In the genomic region with DNA sequence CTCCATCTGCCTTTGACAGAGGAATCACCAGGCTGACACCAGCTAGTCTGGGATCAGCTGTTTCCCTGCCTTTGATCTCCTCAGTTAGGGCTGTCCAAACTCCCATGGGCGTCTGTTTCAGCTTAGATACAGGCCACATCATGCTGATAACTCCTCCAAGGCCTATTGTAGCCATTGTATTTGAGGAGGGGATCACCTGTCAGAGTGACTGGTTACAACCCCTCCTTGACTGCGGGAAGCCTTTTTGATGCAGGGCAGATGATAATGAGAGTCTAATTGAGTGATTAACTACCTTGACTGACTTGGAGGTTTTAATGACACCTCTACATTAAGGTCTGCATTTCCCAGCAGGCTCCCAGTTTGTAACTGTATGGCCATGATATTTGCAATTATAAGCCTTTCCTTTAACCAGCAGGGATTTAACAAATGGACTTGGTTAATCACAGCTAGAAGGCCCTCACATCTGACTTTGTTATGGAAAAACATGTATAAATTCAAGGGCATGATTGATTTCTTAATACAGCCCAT, we compare ENCODE assay signal across 1 cellular context.
A peak's percentile ranks its signal among the peaks of the same experiment; 100 is the strongest.
TF ChIP-seq lines count a peak whose summit lies in the region.

No MANE protein-coding gene starts in this region.

TF ChIP-seq in H1, 55 proteins besides CTCF, POLR2A, EP300 and RAD21 (continued from another document):
- TF ChIP-seq E2F6 (IDR thresholded peaks at IDR 0.05), result no peak
- peak; percentile 69; the same call in 1 of the 2 replicates for TF ChIP-seq TEAD4 (IDR thresholded peaks at IDR 0.05; ENCODE audit: low read depth, low read length)
- no peak for TF ChIP-seq TAF7 (optimal IDR thresholded peaks at IDR 0.05; ENCODE audit: borderline replicate concordance, low read depth, low read length)
- TF ChIP-seq EZH2 (IDR thresholded peaks at IDR 0.05; ENCODE audit: low read depth, low read length, severe bottlenecking), result no peak
- TF ChIP-seq, protein P1, sequence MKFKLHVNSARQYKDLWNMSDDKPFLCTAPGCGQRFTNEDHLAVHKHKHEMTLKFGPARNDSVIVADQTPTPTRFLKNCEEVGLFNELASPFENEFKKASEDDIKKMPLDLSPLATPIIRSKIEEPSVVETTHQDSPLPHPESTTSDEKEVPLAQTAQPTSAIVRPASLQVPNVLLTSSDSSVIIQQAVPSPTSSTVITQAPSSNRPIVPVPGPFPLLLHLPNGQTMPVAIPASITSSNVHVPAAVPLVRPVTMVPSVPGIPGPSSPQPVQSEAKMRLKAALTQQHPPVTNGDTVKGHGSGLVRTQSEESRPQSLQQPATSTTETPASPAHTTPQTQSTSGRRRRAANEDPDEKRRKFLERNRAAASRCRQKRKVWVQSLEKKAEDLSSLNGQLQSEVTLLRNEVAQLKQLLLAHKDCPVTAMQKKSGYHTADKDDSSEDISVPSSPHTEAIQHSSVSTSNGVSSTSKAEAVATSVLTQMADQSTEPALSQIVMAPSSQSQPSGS (IDR thresholded peaks at IDR 0.05; ENCODE audit: low read length), result peak; percentile 97
- no peak for TF ChIP-seq ATF3 (IDR thresholded peaks at IDR 0.05; ENCODE audit: insufficient read depth, low read depth, low read length)
- TF ChIP-seq ASH2L (IDR thresholded peaks at IDR 0.05; ENCODE audit: low read length), result no peak
- no peak for TF ChIP-seq FOSL1 (IDR thresholded peaks at IDR 0.05; ENCODE audit: insufficient read depth, low read depth, low read length)
- TF ChIP-seq USF2 (IDR thresholded peaks at IDR 0.05; ENCODE audit: low read length), result 0 out of 2 replicates have a peak, but pooled peaks have one; percentile 4
- TF ChIP-seq SAP30 (IDR thresholded peaks at IDR 0.05; ENCODE audit: insufficient read depth, insufficient replicate concordance, low read length), result peak; percentile 91
- TF ChIP-seq CBX5 (IDR thresholded peaks at IDR 0.05; ENCODE audit: low read depth, low read length), result no peak
- no peak; the same call in 1 of the 2 replicates for TF ChIP-seq BRCA1 (IDR thresholded peaks at IDR 0.05; ENCODE audit: low read depth, low read length)
- 0 out of 2 replicates have a peak, but pooled peaks have one; percentile 79 for TF ChIP-seq RXRA (IDR thresholded peaks at IDR 0.05; ENCODE audit: insufficient read depth, low read depth, low read length)
- TF ChIP-seq RNF2 (IDR thresholded peaks at IDR 0.05; ENCODE audit: borderline replicate concordance, low read depth, low read length, missing control alignments, poor library complexity, severe bottlenecking), result no peak
- peak; percentile 85 to 98 for TF ChIP-seq BCL11A (IDR thresholded peaks at IDR 0.05; ENCODE audit: low read depth in 2 of 2, low read length in 2 of 2)
- TF ChIP-seq, protein P2, sequence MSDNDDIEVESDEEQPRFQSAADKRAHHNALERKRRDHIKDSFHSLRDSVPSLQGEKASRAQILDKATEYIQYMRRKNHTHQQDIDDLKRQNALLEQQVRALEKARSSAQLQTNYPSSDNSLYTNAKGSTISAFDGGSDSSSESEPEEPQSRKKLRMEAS (IDR thresholded peaks at IDR 0.05), result peak; percentile 45; the same call in 1 of the 2 replicates
- TF ChIP-seq CBX8 (IDR thresholded peaks at IDR 0.05; ENCODE audit: borderline replicate concordance, low read depth, low read length), result no peak
- TF ChIP-seq CREB1 (IDR thresholded peaks at IDR 0.05), result 0 out of 2 replicates have a peak, but pooled peaks have one; percentile 33
- TF ChIP-seq GABPA (IDR thresholded peaks at IDR 0.05; ENCODE audit: borderline replicate concordance, insufficient read depth, low read length), result no peak
- peak; percentile 93 for TF ChIP-seq CHD7 (IDR thresholded peaks at IDR 0.05; ENCODE audit: insufficient replicate concordance, low read length)
- peak; percentile 99 to 100 for TF ChIP-seq SIN3A (conservative IDR thresholded peaks at IDR 0.05 in 1 of 2, IDR thresholded peaks at IDR 0.05 in 1 of 2; ENCODE audit: low read depth in 1 of 2, low read length in 2 of 2)
- TF ChIP-seq EGR1 (IDR thresholded peaks at IDR 0.05; ENCODE audit: borderline replicate concordance, low read depth, low read length), result peak; percentile 74
- TF ChIP-seq KDM4A (IDR thresholded peaks at IDR 0.05; ENCODE audit: low read depth, low read length, severe bottlenecking), result no peak
- TF ChIP-seq SP4 (IDR thresholded peaks at IDR 0.05; ENCODE audit: low read length), result peak; percentile 66; the same call in 1 of the 2 replicates
- no peak for TF ChIP-seq TAF1 (IDR thresholded peaks at IDR 0.05; ENCODE audit: low read depth, low read length)
- TF ChIP-seq JUN (IDR thresholded peaks at IDR 0.05; ENCODE audit: low read depth, low read length), result 0 out of 2 replicates have a peak, but pooled peaks have one; percentile 14
- no peak for TF ChIP-seq RFX5 (IDR thresholded peaks at IDR 0.05; ENCODE audit: borderline replicate concordance, low read depth, low read length)
- no peak for TF ChIP-seq PHF8 (conservative IDR thresholded peaks at IDR 0.05; ENCODE audit: low read depth, low read length)
- peak; percentile 68; the same call in 1 of the 2 replicates for TF ChIP-seq KDM1A (IDR thresholded peaks at IDR 0.05; ENCODE audit: borderline replicate concordance, low read length)
- TF ChIP-seq YY1 (IDR thresholded peaks at IDR 0.05; ENCODE audit: low read depth, low read length), result peak; percentile 68; the same call in 1 of the 2 replicates
- peak; percentile 52; the same call in 1 of the 2 replicates for TF ChIP-seq MAFK (IDR thresholded peaks at IDR 0.05; ENCODE audit: low read depth, low read length)
- no peak for TF ChIP-seq TBP (IDR thresholded peaks at IDR 0.05; ENCODE audit: low read depth, low read length)
- 0 out of 2 replicates have a peak, but pooled peaks have one; percentile 2 for TF ChIP-seq SIX5 (IDR thresholded peaks at IDR 0.05; ENCODE audit: low read depth, low read length)
- TF ChIP-seq CTBP2 (IDR thresholded peaks at IDR 0.05; ENCODE audit: borderline replicate concordance, insufficient read depth, insufficient read length, low read length), result peak; percentile 99
- no peak for TF ChIP-seq RBBP5 (IDR thresholded peaks at IDR 0.05; ENCODE audit: borderline replicate concordance, low read depth, low read length)
- TF ChIP-seq CHD1 (IDR thresholded peaks at IDR 0.05; ENCODE audit: low read depth, low read length), result no peak
- TF ChIP-seq CEBPB (IDR thresholded peaks at IDR 0.05; ENCODE audit: low read depth, low read length), result 0 out of 2 replicates have a peak, but pooled peaks have one; percentile 4
- no peak for TF ChIP-seq NRF1 (IDR thresholded peaks at IDR 0.05; ENCODE audit: low read depth, low read length)
- peak; percentile 83 to 93; a peak in 3 of 4 replicates for TF ChIP-seq HDAC2 (IDR thresholded peaks at IDR 0.05; ENCODE audit: borderline replicate concordance in 1 of 2, low read depth in 2 of 2, low read length in 2 of 2)
- 0 out of 2 replicates have a peak, but pooled peaks have one; percentile 34 for TF ChIP-seq JUND (IDR thresholded peaks at IDR 0.05; ENCODE audit: low read length)
- TF ChIP-seq GTF2F1 (IDR thresholded peaks at IDR 0.05; ENCODE audit: borderline replicate concordance, low read depth, low read length), result no peak
- TF ChIP-seq SP1 (IDR thresholded peaks at IDR 0.05; ENCODE audit: low read depth, low read length), result peak; percentile 87; the same call in 1 of the 2 replicates
- no peak for TF ChIP-seq SIRT6 (IDR thresholded peaks at IDR 0.05; ENCODE audit: low read length)
- TF ChIP-seq ZNF274 (IDR thresholded peaks at IDR 0.05; ENCODE audit: borderline replicate concordance, extremely low read depth, low read length), result peak; percentile 68
- peak; percentile 96 for TF ChIP-seq HDAC6 (IDR thresholded peaks at IDR 0.05; ENCODE audit: low read depth, low read length)
- TF ChIP-seq KDM5A (IDR thresholded peaks at IDR 0.05; ENCODE audit: low read length), result no peak
- peak; percentile 100 for TF ChIP-seq TCF12 (IDR thresholded peaks at IDR 0.05; ENCODE audit: low read depth, low read length)
- TF ChIP-seq SUZ12 (IDR thresholded peaks at IDR 0.05; ENCODE audit: low read length), result no peak
- TF ChIP-seq CHD2 (IDR thresholded peaks at IDR 0.05; ENCODE audit: low read length), result peak; percentile 44; the same call in 1 of the 2 replicates
- no peak for TF ChIP-seq SRF (IDR thresholded peaks at IDR 0.05; ENCODE audit: low read depth, low read length)
- peak; percentile 94 for TF ChIP-seq POU5F1 (IDR thresholded peaks at IDR 0.05; ENCODE audit: low read depth, low read length)
- peak; percentile 99 for TF ChIP-seq NANOG (IDR thresholded peaks at IDR 0.05; ENCODE audit: insufficient read depth, low read depth, low read length, poor library complexity, severe bottlenecking)
TF ChIP-seq in H1: peak in this region for 29.
